In the genomic region with DNA sequence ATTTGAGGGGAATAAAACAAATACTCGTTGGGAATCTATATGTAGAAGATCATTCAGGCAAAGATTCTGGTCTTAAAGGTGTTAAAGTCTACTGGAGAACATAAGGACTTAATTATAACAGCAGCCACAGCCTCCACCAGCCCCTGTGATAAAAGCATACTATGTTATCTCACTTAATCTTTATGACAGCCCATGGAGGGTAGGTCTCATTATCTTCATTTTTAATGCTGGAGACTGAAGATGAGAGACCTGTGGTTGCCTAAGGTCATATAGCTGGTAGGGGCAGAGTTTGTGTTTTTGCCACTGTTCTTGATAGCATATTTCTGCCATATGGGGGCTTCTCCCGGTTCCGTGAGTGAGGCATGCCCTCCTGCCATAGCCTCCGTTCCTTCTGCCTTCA, we compare ENCODE assay signal across 19 cellular contexts.
A peak's percentile ranks its signal among the peaks of the same experiment; 100 is the strongest.
DNase-seq lines count a peak whose midpoint lies in the region; FAIRE-seq and TF ChIP-seq lines count a peak whose summit lies in the region.
"Had no signal": no experiment of that assay in that cellular context is flagged by ENCODE, and none has a peak within 500 bp of the region (broad histone marks: within the 10 kb centered on the region; RNA-seq: fewer than 3 reads in every experiment).

No MANE protein-coding gene starts in this region.

- no peak overlapping the region for H3K4ac ChIP-seq in H1 (replicated peaks; ENCODE audit: insufficient read length, low read depth, low read length)

- H3K79me2 ChIP-seq in H1 (ENCODE audit: control insufficient read depth in 1 of 2, insufficient read depth in 2 of 2, low read length in 2 of 2), result peaks cover 11 to 94% of the 10 kb centered on the region in 2 experiments

- H4K20me1 ChIP-seq in H1 (replicated peaks in 1 of 2; ENCODE audit: control insufficient read depth in 1 of 2, insufficient read depth in 2 of 2, low read length in 2 of 2), result peaks cover 2 to 4% of the 10 kb centered on the region in 2 experiments

- TF ChIP-seq POLR2A in H1 (IDR thresholded peaks at IDR 0.05; ENCODE audit: control extremely low read depth in 1 of 2, low read depth in 2 of 2, low read length in 2 of 2) (no peak), esophagus squamous epithelium (IDR thresholded peaks at IDR 0.05) (no peak)

- peaks cover 30% of the 10 kb centered on the region for H3K4me1 ChIP-seq in HEK293 (ENCODE audit: control insufficient read depth, insufficient read depth, low read length)
- H3K4me1 ChIP-seq in H1 (replicated peaks in 1 of 4; ENCODE audit: control insufficient read depth in 3 of 4, insufficient read depth in 4 of 4, low read length in 3 of 4), result peaks cover 0 to 16% (median 9%) of the 10 kb centered on the region in 4 experiments; a peak in 3 of 7 replicates
- H3K4me1 ChIP-seq in esophagus squamous epithelium, result no peaks in the 10 kb centered on the region
- H3K4me1 ChIP-seq: BE2C had no signal

- H3K4me3 ChIP-seq in HEK293 (ENCODE audit: low read depth, low read length) (no peak overlapping the region), H1 (ENCODE audit: extremely low read depth in 1 of 4, insufficient read depth in 2 of 4, low read depth in 3 of 4, low read length in 4 of 4) (no peak overlapping the region), esophagus squamous epithelium (no peak overlapping the region)

- FAIRE-seq in H1 (lab: Jason Lieb, UNC), result no peak
- FAIRE-seq: A204.1, D721Med, GM12892 had no signal

- TF ChIP-seq RAD21 in H1 (IDR thresholded peaks at IDR 0.05 in 1 of 2, conservative IDR thresholded peaks at IDR 0.05 in 1 of 2; ENCODE audit: low read depth in 2 of 2, low read length in 2 of 2), result no peak

- no peaks in the 10 kb centered on the region for H3K27me3 Mint-ChIP-seq in osteocyte (ENCODE audit: unreplicated experiment)

- DNase-seq in NCI-H69 (lab: John Stamatoyannopoulos, UW) (peak; percentile 25), H1 (ENCODE audit: low read depth in 1 of 2, low spot score in 2 of 2) (no peak), osteocyte (ENCODE audit: extremely low spot score, unreplicated experiment) (no peak), esophagus squamous epithelium (lab: John Stamatoyannopoulos, UW) (no peak), retina (no peak), T1000 (lab: John Stamatoyannopoulos, UW) (no peak), AG08396 (ENCODE audit: low spot score) (no peak)
- DNase-seq: BE2C; CD4-positive, alpha-beta memory T cell; COR-L47; DMS153; DND-41; GDM1; H7 had no signal

- H2BK15ac ChIP-seq in H1 (ENCODE audit: low read length), result no peak overlapping the region

- H3K23ac ChIP-seq in H1 (ENCODE audit: insufficient read length), result no peak overlapping the region

- no peaks in the 10 kb centered on the region; the same call in 1 of the 2 replicates for H3K23me2 ChIP-seq in H1 (ENCODE audit: low read depth, low read length)

- H3K9me3 Mint-ChIP-seq in osteocyte (ENCODE audit: unreplicated experiment), result no peaks in the 10 kb centered on the region

- H4K8ac ChIP-seq in H1 (ENCODE audit: extremely low read depth, insufficient read depth, low read length), result no peak overlapping the region

- no peak overlapping the region for H4K91ac ChIP-seq in H1 (replicated peaks; ENCODE audit: insufficient read length, low read length)

- H2AFZ ChIP-seq in H1 (ENCODE audit: low read length), result no peak overlapping the region

- no peak overlapping the region for H4K5ac ChIP-seq in H1 (ENCODE audit: insufficient read length, low read depth, low read length)

- no peaks in the 10 kb centered on the region for H3K9me3 ChIP-seq in HEK293 (ENCODE audit: control insufficient read depth, insufficient read depth, low read depth, low read length)
- no peaks in the 10 kb centered on the region for H3K9me3 ChIP-seq in H1 (ENCODE audit: insufficient read depth in 2 of 2, low read depth in 1 of 2, low read length in 1 of 2)
- no peaks in the 10 kb centered on the region for H3K9me3 ChIP-seq in esophagus squamous epithelium
- H3K9me3 ChIP-seq: BE2C had no signal

- H3K36me3 ChIP-seq in HEK293 (ENCODE audit: control insufficient read depth in 2 of 2, insufficient read depth in 1 of 2, low read length in 2 of 2) (no peaks in the 10 kb centered on the region), H1 (ENCODE audit: control insufficient read depth in 2 of 4, insufficient read depth in 4 of 4, low read length in 3 of 4) (no peaks in the 10 kb centered on the region), esophagus squamous epithelium (no peaks in the 10 kb centered on the region)
- H3K36me3 ChIP-seq: BE2C had no signal

- CTCF ChIA-PET in HEK293 (lab: Yijun Ruan, JAX), result interaction anchor here (0.5 to 1.6 kb wide), 4 partner anchors 10 to 245 kb away, joined by 3 to 6 read pairs (median 4); no protein-coding TSS in a partner anchor
- CTCF ChIA-PET in H1 (lab: Charles Lee; ENCODE audit: partially characterized antibody), result no interaction called here

- H2BK5ac ChIP-seq in H1 (ENCODE audit: low read depth, low read length), result no peak overlapping the region

- H3K27ac Mint-ChIP-seq in osteocyte (ENCODE audit: unreplicated experiment), result peak overlapping the region; percentile 66

- H3K36me3 Mint-ChIP-seq in osteocyte (ENCODE audit: unreplicated experiment), result no peaks in the 10 kb centered on the region
- H3K36me3 Mint-ChIP-seq: CD4-positive, alpha-beta memory T cell had no signal

- H3K56ac ChIP-seq in H1 (replicated peaks; ENCODE audit: insufficient read length, low read depth, low read length), result no peak overlapping the region

- intact Hi-C loops in esophagus squamous epithelium (cut with DNase I), result no loop called here

- 87% methylated on average over 4 of the region's 4 CpGs; no CpG with 5 or more reads in 1 of the 2 experiments for WGBS in H1 (ENCODE audit: extremely low coverage in 1 of 2, insufficient coverage in 1 of 2, insufficient read length in 1 of 2, insufficient replicate concordance in 2 of 2, low coverage in 1 of 2, low lambda C conversion rate in 2 of 2, missing lambda C conversion rate in 1 of 2), 2 experiments
- 93 to 95% methylated on average over 4 of the region's 4 CpGs for WGBS in esophagus squamous epithelium, 2 donors

- H3K9ac ChIP-seq in H1 (replicated peaks in 1 of 4; ENCODE audit: extremely low read depth in 1 of 4, low read depth in 3 of 4, low read length in 3 of 4), result no peak overlapping the region

- no peak overlapping the region for H2BK20ac ChIP-seq in H1 (ENCODE audit: low read length)

- POLR2A ChIA-PET in HEK293 (lab: Yijun Ruan, JAX), result no interaction called here
- POLR2A ChIA-PET in H1 (lab: Charles Lee; ENCODE audit: partially characterized antibody), result no interaction called here

- H2BK120ac ChIP-seq in H1 (replicated peaks; ENCODE audit: low read depth, low read length), result no peak overlapping the region

- H3K4me2 ChIP-seq in H1 (ENCODE audit: insufficient read depth in 1 of 2, low read depth in 2 of 2, low read length in 2 of 2), result no peak overlapping the region

- H2BK12ac ChIP-seq in H1 (ENCODE audit: low read depth, low read length), result no peak overlapping the region

- H3K18ac ChIP-seq in H1 (ENCODE audit: extremely low read depth, low read length), result no peak overlapping the region

- no peak overlapping the region for H3K14ac ChIP-seq in H1 (ENCODE audit: insufficient read length)

- no peak overlapping the region for H3K27ac ChIP-seq in HEK293 (ENCODE audit: extremely low read depth, low read depth, low read length)
- no peak overlapping the region for H3K27ac ChIP-seq in H1 (ENCODE audit: low read depth, low read length)
- H3K27ac ChIP-seq in esophagus squamous epithelium, result no peak overlapping the region
- H3K27ac ChIP-seq: C4-2B had no signal

- no peak for TF ChIP-seq EP300 in H1 (IDR thresholded peaks at IDR 0.05; ENCODE audit: borderline replicate concordance in 1 of 2, low read depth in 2 of 2, low read length in 2 of 2)

- H3K4me3 Mint-ChIP-seq in osteocyte (ENCODE audit: unreplicated experiment), result no peak overlapping the region
- H3K4me3 Mint-ChIP-seq: CD4-positive, alpha-beta memory T cell had no signal

- H3K27me3 ChIP-seq in H1 (replicated peaks in 1 of 4; ENCODE audit: control insufficient read depth in 3 of 4, extremely low read depth in 1 of 4, insufficient read depth in 3 of 4, low read length in 3 of 4) (no peaks in the 10 kb centered on the region), esophagus squamous epithelium (no peaks in the 10 kb centered on the region)
- H3K27me3 ChIP-seq: BE2C had no signal

- H3K79me1 ChIP-seq in H1 (ENCODE audit: low read depth, low read length), result peaks cover 10% of the 10 kb centered on the region; the same call in 1 of the 2 replicates

- peaks cover 65% of the 10 kb centered on the region for H3K4me1 Mint-ChIP-seq in osteocyte (ENCODE audit: unreplicated experiment)
- H3K4me1 Mint-ChIP-seq: CD4-positive, alpha-beta memory T cell had no signal

- TF ChIP-seq CTCF in HEK293 (tag by site-specific recombination; IDR thresholded peaks at IDR 0.05), result no peak
- TF ChIP-seq CTCF in H1 (IDR thresholded peaks at IDR 0.05; ENCODE audit: control extremely low read depth in 1 of 3, insufficient read depth in 1 of 3, low read depth in 1 of 3, low read length in 3 of 3), result no peak
- no peak for TF ChIP-seq CTCF in osteocyte (IDR thresholded peaks at IDR 0.05)
- TF ChIP-seq CTCF in esophagus squamous epithelium (IDR thresholded peaks at IDR 0.05), result no peak

- peak overlapping the region; percentile 16; the same call in 1 of the 2 replicates for H2AK5ac ChIP-seq in H1 (ENCODE audit: low read depth, low read length)

TF ChIP-seq in HEK293, 187 proteins besides CTCF, POLR2A, EP300 and RAD21 (continues in another document):
- TF ChIP-seq GLIS1 (tag by site-specific recombination; IDR thresholded peaks at IDR 0.05), result no peak
- TF ChIP-seq OSR2 (tag by site-specific recombination; IDR thresholded peaks at IDR 0.05), result peak; percentile 75
- 0 out of 2 replicates have a peak, but pooled peaks have one; percentile 24 for TF ChIP-seq TCF7L2 (IDR thresholded peaks at IDR 0.05; ENCODE audit: borderline replicate concordance, low read depth, low read length)
- TF ChIP-seq MEIS1 (CRISPR knock-in tag; IDR thresholded peaks at IDR 0.05; ENCODE audit: borderline replicate concordance), result no peak
- no peak for TF ChIP-seq ZNF48 (tag by site-specific recombination; IDR thresholded peaks at IDR 0.05)
- no peak for TF ChIP-seq HOXC10 (CRISPR knock-in tag; IDR thresholded peaks at IDR 0.05)
- TF ChIP-seq ZNF248 (tag by site-specific recombination; IDR thresholded peaks at IDR 0.05), result no peak
- no peak for TF ChIP-seq ZIC2 (tag by site-specific recombination; IDR thresholded peaks at IDR 0.05)

TF ChIP-seq in H1, 55 proteins besides CTCF, POLR2A, EP300 and RAD21 (continues in another document):
- TF ChIP-seq, protein P1, sequence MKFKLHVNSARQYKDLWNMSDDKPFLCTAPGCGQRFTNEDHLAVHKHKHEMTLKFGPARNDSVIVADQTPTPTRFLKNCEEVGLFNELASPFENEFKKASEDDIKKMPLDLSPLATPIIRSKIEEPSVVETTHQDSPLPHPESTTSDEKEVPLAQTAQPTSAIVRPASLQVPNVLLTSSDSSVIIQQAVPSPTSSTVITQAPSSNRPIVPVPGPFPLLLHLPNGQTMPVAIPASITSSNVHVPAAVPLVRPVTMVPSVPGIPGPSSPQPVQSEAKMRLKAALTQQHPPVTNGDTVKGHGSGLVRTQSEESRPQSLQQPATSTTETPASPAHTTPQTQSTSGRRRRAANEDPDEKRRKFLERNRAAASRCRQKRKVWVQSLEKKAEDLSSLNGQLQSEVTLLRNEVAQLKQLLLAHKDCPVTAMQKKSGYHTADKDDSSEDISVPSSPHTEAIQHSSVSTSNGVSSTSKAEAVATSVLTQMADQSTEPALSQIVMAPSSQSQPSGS (IDR thresholded peaks at IDR 0.05; ENCODE audit: low read length), result no peak
- no peak for TF ChIP-seq SP4 (IDR thresholded peaks at IDR 0.05; ENCODE audit: low read length)
